ENCODE assay signal across 2 cellular contexts in genomic region chr7:4893929-4894475, GRCh38.
TF ChIP-seq lines count a peak whose summit lies in the region.

No MANE protein-coding gene starts in this region.

TF ChIP-seq in HepG2, 621 proteins besides CTCF, POLR2A, EP300 and RAD21:
- TF ChIP-seq MNT (IDR thresholded peaks at IDR 0.05) (peak; percentile 61), E2F5 (CRISPR knock-in tag; conservative IDR thresholded peaks at IDR 0.05) (no peak), ARID3A (IDR thresholded peaks at IDR 0.05; ENCODE audit: low read depth, low read length) (no peak), ZNF549 (CRISPR knock-in tag; IDR thresholded peaks at IDR 0.05) (no peak), ZNF292 (CRISPR knock-in tag; IDR thresholded peaks at IDR 0.05; ENCODE audit: borderline replicate concordance, low read depth) (no peak), GZF1 (CRISPR knock-in tag; IDR thresholded peaks at IDR 0.05) (no peak), PRMT3 (CRISPR knock-in tag; IDR thresholded peaks at IDR 0.05; ENCODE audit: borderline replicate concordance, low read depth) (no peak), KLF11 (CRISPR knock-in tag; IDR thresholded peaks at IDR 0.05) (no peak)

TF ChIP-seq in H1, 55 proteins besides CTCF, POLR2A, EP300 and RAD21:
- TF ChIP-seq RFX5 (IDR thresholded peaks at IDR 0.05; ENCODE audit: borderline replicate concordance, low read depth, low read length) (no peak), ASH2L (IDR thresholded peaks at IDR 0.05; ENCODE audit: low read length) (no peak), PHF8 (conservative IDR thresholded peaks at IDR 0.05; ENCODE audit: low read depth, low read length) (no peak), BCL11A (IDR thresholded peaks at IDR 0.05; ENCODE audit: low read depth in 2 of 2, low read length in 2 of 2) (no peak), CREB1 (IDR thresholded peaks at IDR 0.05) (no peak), SP1 (IDR thresholded peaks at IDR 0.05; ENCODE audit: low read depth, low read length) (no peak), JUN (IDR thresholded peaks at IDR 0.05; ENCODE audit: low read depth, low read length) (no peak), SP2 (IDR thresholded peaks at IDR 0.05; ENCODE audit: low read length) (no peak), RNF2 (IDR thresholded peaks at IDR 0.05; ENCODE audit: borderline replicate concordance, low read depth, low read length, missing control alignments, poor library complexity, severe bottlenecking) (no peak), FOSL1 (IDR thresholded peaks at IDR 0.05; ENCODE audit: insufficient read depth, low read depth, low read length) (no peak), GTF2F1 (IDR thresholded peaks at IDR 0.05; ENCODE audit: borderline replicate concordance, low read depth, low read length) (no peak), ATF3 (IDR thresholded peaks at IDR 0.05; ENCODE audit: insufficient read depth, low read depth, low read length) (no peak), EZH2 (IDR thresholded peaks at IDR 0.05; ENCODE audit: low read depth, low read length, severe bottlenecking) (no peak), MAX (IDR thresholded peaks at IDR 0.05) (no peak), TEAD4 (IDR thresholded peaks at IDR 0.05; ENCODE audit: low read depth, low read length) (no peak), RXRA (IDR thresholded peaks at IDR 0.05; ENCODE audit: insufficient read depth, low read depth, low read length) (no peak), SP4 (IDR thresholded peaks at IDR 0.05; ENCODE audit: low read length) (no peak)
